ENCODE assay signal across 23 cellular contexts in the genomic region with DNA sequence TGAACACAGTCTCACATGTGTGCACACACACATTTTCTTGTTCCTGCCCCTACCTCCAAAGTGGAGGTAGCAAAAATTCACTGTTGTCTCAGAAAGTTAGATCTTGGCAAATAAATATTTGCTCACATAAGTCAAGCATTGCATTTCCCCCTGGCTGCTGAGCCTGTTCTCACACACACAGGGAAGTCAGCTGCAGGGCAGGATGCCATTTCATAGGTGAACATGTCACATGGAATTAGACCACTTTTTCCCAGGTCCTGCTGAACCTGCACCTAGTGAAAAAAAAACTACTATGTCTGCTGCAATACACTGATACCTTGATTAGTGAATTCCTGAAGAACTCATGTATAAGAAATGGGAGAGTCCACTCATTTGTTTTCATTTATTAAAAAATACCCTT. TPM values are rescaled to one million over a fixed set of nuclear protein-coding genes. Genes with fewer than 3 reads are reported as not detected.
DNase-seq lines count a peak whose midpoint lies in the region; ATAC-seq, FAIRE-seq and TF ChIP-seq lines count a peak whose summit lies in the region.
"Had no signal": no experiment of that assay in that cellular context is flagged by ENCODE, and none has a peak within 500 bp of the region (broad histone marks: within the 10 kb centered on the region; RNA-seq: fewer than 3 reads in every experiment).

No MANE protein-coding gene starts in this region.

- CTCF ChIA-PET in H1 (lab: Charles Lee; ENCODE audit: partially characterized antibody) = interaction anchor here (0.9 kb wide), 1 partner anchor 249 kb away, joined by 3 read pairs; no protein-coding TSS in a partner anchor

- H3K4me1 Mint-ChIP-seq in activated T-helper 1 cell treated with anti-CD3 and anti-CD28 coated beads, Interleukin-12 subunit alpha, Interleukin-12 subunit beta, Interleukin-2, Interleukin-4 antibody, amounts not matched to agents 30 ng/mL and 10 ng/mL and 1 ng/mL, durations not matched to agents 14 hours and 24 hours and 36 hours (ENCODE audit: low read depth) = peaks cover 16% of the 10 kb centered on the region

- DNase-seq in left ventricle myocardium inferior (no peak), right atrium auricular region (ENCODE audit: low spot score) (no peak), H1 (ENCODE audit: low read depth in 1 of 2, low spot score in 2 of 2) (no peak), mesendoderm (peak; percentile 66), NCI-H1417 treated with DMSO at 0.1 percent for 48 hours (lab: John Stamatoyannopoulos, UW) (no peak), NCI-H146 treated with DMSO at 0.1 percent for 48 hours (lab: John Stamatoyannopoulos, UW; ENCODE audit: unreplicated experiment) (no peak)
- DNase-seq in activated T-helper 1 cell treated with anti-CD3 and anti-CD28 coated beads, Interleukin-12 subunit alpha, Interleukin-12 subunit beta, Interleukin-2, Interleukin-4 antibody, amounts not matched to agents 30 ng/mL and 10 ng/mL and 1 ng/mL, durations not matched to agents 14 hours and 24 hours and 36 hours (ENCODE audit: low spot score) = no peak
- DNase-seq: ACHN; activated CD8-positive, alpha-beta T cell treated with anti-CD3 and anti-CD28 coated beads for 36 hours; activated naive CD8-positive, alpha-beta T cell treated with anti-CD3 and anti-CD28 coated beads, Interleukin-2, amount 10 ng/mL, durations not matched to agents 7 days and 5 days; activated T-cell treated with anti-CD3 and anti-CD28 coated beads, Interleukin-2, amount 50 U/mL, for 72 hours; brain microvascular endothelial cell; CD8-positive, alpha-beta T cell; glutamatergic neuron; GM23248; MM.1S; NCI-H2029; SHP77 treated with DMSO at 0.1 percent for 48 hours had no signal

- H2BK5ac ChIP-seq in H1 (ENCODE audit: low read depth, low read length) = 0 out of 2 replicates have a peak overlapping the region, but pooled peaks have one; percentile 27
- H2BK5ac ChIP-seq in mesendoderm (ENCODE audit: low read length) = peak overlapping the region; percentile 25

- POLR2A ChIA-PET in H1 (lab: Charles Lee; ENCODE audit: partially characterized antibody) = no interaction called here

- H3K56ac ChIP-seq in H1 (replicated peaks; ENCODE audit: insufficient read length, low read depth, low read length) = no peak overlapping the region
- peak overlapping the region; percentile 52 for H3K56ac ChIP-seq in mesendoderm (ENCODE audit: low read length)

- no peak for FAIRE-seq in H1 (lab: Jason Lieb, UNC)
- FAIRE-seq: GM18507 had no signal

- H4K91ac ChIP-seq in H1 (replicated peaks; ENCODE audit: insufficient read length, low read length) = peak overlapping the region; percentile 15

- H2BK20ac ChIP-seq in H1 (ENCODE audit: low read length) = no peak overlapping the region

- H3K36me3 ChIP-seq in left ventricle myocardium inferior (no peaks in the 10 kb centered on the region), right atrium auricular region (no peaks in the 10 kb centered on the region), H1 (ENCODE audit: control insufficient read depth in 2 of 4, insufficient read depth in 4 of 4, low read length in 3 of 4) (no peaks in the 10 kb centered on the region; a peak in 1 of 8 replicates), mesendoderm (ENCODE audit: control insufficient read depth, insufficient read depth, low read length) (no peaks in the 10 kb centered on the region)
- H3K36me3 ChIP-seq: brain microvascular endothelial cell, tibial artery had no signal

- H3K79me1 ChIP-seq in H1 (ENCODE audit: low read depth, low read length) (no peaks in the 10 kb centered on the region), mesendoderm (ENCODE audit: low read length) (no peaks in the 10 kb centered on the region)

- H2AFZ ChIP-seq in H1 (ENCODE audit: low read length) = no peak overlapping the region
- H2AFZ ChIP-seq: GM23248 had no signal

- H3K4me2 ChIP-seq in H1 (ENCODE audit: insufficient read depth in 1 of 2, low read depth in 2 of 2, low read length in 2 of 2) (no peak overlapping the region), mesendoderm (ENCODE audit: low read length) (no peak overlapping the region)

- H2BK15ac ChIP-seq in H1 (ENCODE audit: low read length) (no peak overlapping the region), mesendoderm (replicated peaks; ENCODE audit: low read depth) (no peak overlapping the region)

- peak overlapping the region; percentile 29 for H4K5ac ChIP-seq in H1 (ENCODE audit: insufficient read length, low read depth, low read length)
- peak overlapping the region; percentile 37 for H4K5ac ChIP-seq in mesendoderm (ENCODE audit: low read length)

- H4K20me1 ChIP-seq in H1 (replicated peaks in 1 of 2; ENCODE audit: control insufficient read depth in 1 of 2, insufficient read depth in 2 of 2, low read length in 2 of 2) = peaks cover 0 to 3% of the 10 kb centered on the region in 2 experiments

- no peak for TF ChIP-seq RAD21 in H1 (IDR thresholded peaks at IDR 0.05 in 1 of 2, conservative IDR thresholded peaks at IDR 0.05 in 1 of 2; ENCODE audit: low read depth in 2 of 2, low read length in 2 of 2)

- TF ChIP-seq EP300 in H1 (IDR thresholded peaks at IDR 0.05; ENCODE audit: borderline replicate concordance in 1 of 2, low read depth in 2 of 2, low read length in 2 of 2) = no peak

- H3K36me3 Mint-ChIP-seq in activated T-helper 1 cell treated with anti-CD3 and anti-CD28 coated beads, Interleukin-12 subunit alpha, Interleukin-12 subunit beta, Interleukin-2, Interleukin-4 antibody, amounts not matched to agents 30 ng/mL and 10 ng/mL and 1 ng/mL, durations not matched to agents 14 hours and 24 hours and 36 hours (ENCODE audit: low read depth) = no peaks in the 10 kb centered on the region
- H3K36me3 Mint-ChIP-seq: CD8-positive, alpha-beta T cell; WTC11 had no signal

- no peak for ATAC-seq in HG03039 (IDR thresholded peaks at IDR 0.05; ENCODE audit: unreplicated experiment)
- ATAC-seq: activated CD8-positive, alpha-beta T cell treated with anti-CD3 and anti-CD28 coated beads for 36 hours; activated T-cell treated with anti-CD3 and anti-CD28 coated beads, Interleukin-2, amount 50 U/mL, for 72 hours; CD8-positive, alpha-beta T cell; WTC11 had no signal

- 0 out of 2 replicates have a peak overlapping the region, but pooled peaks have one; percentile 4 for H2BK12ac ChIP-seq in H1 (ENCODE audit: low read depth, low read length)

- H3K9me3 ChIP-seq in left ventricle myocardium inferior (replicated peaks) (no peaks in the 10 kb centered on the region), right atrium auricular region (no peaks in the 10 kb centered on the region), H1 (ENCODE audit: insufficient read depth in 2 of 2, low read depth in 1 of 2, low read length in 1 of 2) (no peaks in the 10 kb centered on the region)
- H3K9me3 ChIP-seq: tibial artery had no signal

- H2BK120ac ChIP-seq in H1 (replicated peaks; ENCODE audit: low read depth, low read length) (no peak overlapping the region), mesendoderm (ENCODE audit: low read depth, low read length) (peak overlapping the region; percentile 52)

- no peak overlapping the region for H2AK5ac ChIP-seq in H1 (ENCODE audit: low read depth, low read length)
- no peak overlapping the region for H2AK5ac ChIP-seq in mesendoderm (ENCODE audit: low read length)

- H3K14ac ChIP-seq in H1 (ENCODE audit: insufficient read length) = no peak overlapping the region

- peaks cover 4% of the 10 kb centered on the region for H3K23me2 ChIP-seq in H1 (ENCODE audit: low read depth, low read length)

- peak; percentile 14 for TF ChIP-seq CTCF in left ventricle myocardium inferior (IDR thresholded peaks at IDR 0.05; ENCODE audit: borderline replicate concordance)
- peak in 1 of 2 donors; percentile 31 for TF ChIP-seq CTCF in right atrium auricular region (IDR thresholded peaks at IDR 0.05)
- no peak for TF ChIP-seq CTCF in H1 (IDR thresholded peaks at IDR 0.05; ENCODE audit: control extremely low read depth in 1 of 3, insufficient read depth in 1 of 3, low read depth in 1 of 3, low read length in 3 of 3)

- H3K79me2 ChIP-seq in H1 (ENCODE audit: control insufficient read depth in 1 of 2, insufficient read depth in 2 of 2, low read length in 2 of 2) (no peaks in the 10 kb centered on the region), mesendoderm (ENCODE audit: control insufficient read depth, insufficient read depth, low read length) (no peaks in the 10 kb centered on the region)

- H3K27me3 ChIP-seq in left ventricle myocardium inferior (ENCODE audit: low read depth) (no peaks in the 10 kb centered on the region), right atrium auricular region (no peaks in the 10 kb centered on the region), H1 (replicated peaks in 1 of 4; ENCODE audit: control insufficient read depth in 3 of 4, extremely low read depth in 1 of 4, insufficient read depth in 3 of 4, low read length in 3 of 4) (no peaks in the 10 kb centered on the region), mesendoderm (ENCODE audit: insufficient read depth, low read length, poor library complexity) (no peaks in the 10 kb centered on the region)
- H3K27me3 ChIP-seq: brain microvascular endothelial cell, tibial artery had no signal

- H3K27ac ChIP-seq in left ventricle myocardium inferior (replicated peaks) = no peak overlapping the region
- no peak overlapping the region for H3K27ac ChIP-seq in right atrium auricular region
- no peak overlapping the region for H3K27ac ChIP-seq in H1 (ENCODE audit: low read depth, low read length)
- no peak overlapping the region for H3K27ac ChIP-seq in mesendoderm (ENCODE audit: low read depth, low read length)
- H3K27ac ChIP-seq: brain microvascular endothelial cell, GM23248, tibial artery had no signal

- no peak overlapping the region for H3K27ac Mint-ChIP-seq in activated T-helper 1 cell treated with anti-CD3 and anti-CD28 coated beads, Interleukin-12 subunit alpha, Interleukin-12 subunit beta, Interleukin-2, Interleukin-4 antibody, amounts not matched to agents 30 ng/mL and 10 ng/mL and 1 ng/mL, durations not matched to agents 14 hours and 24 hours and 36 hours
- H3K27ac Mint-ChIP-seq: activated CD8-positive, alpha-beta T cell treated with anti-CD3 and anti-CD28 coated beads for 36 hours; activated naive CD8-positive, alpha-beta T cell treated with anti-CD3 and anti-CD28 coated beads, Interleukin-2, amount 10 ng/mL, durations not matched to agents 7 days and 5 days; activated T-cell treated with anti-CD3 and anti-CD28 coated beads, Interleukin-2, amount 50 U/mL, for 72 hours; CD8-positive, alpha-beta T cell; T-helper 1 cell treated with Interleukin-12 subunit alpha and Interleukin-12 subunit beta and Interleukin-4 antibody, amounts not matched to agents 30 μg/mL and 1 μg/mL, for 36 hours; WTC11 had no signal

- no peak overlapping the region for H3K4ac ChIP-seq in H1 (replicated peaks; ENCODE audit: insufficient read length, low read depth, low read length)
- H3K4ac ChIP-seq in mesendoderm (ENCODE audit: low read depth, low read length) = no peak overlapping the region

- no peak overlapping the region for H3K9ac ChIP-seq in H1 (replicated peaks in 1 of 4; ENCODE audit: extremely low read depth in 1 of 4, low read depth in 3 of 4, low read length in 3 of 4)
- H3K9ac ChIP-seq in mesendoderm (ENCODE audit: low read length) = no peak overlapping the region
- H3K9ac ChIP-seq: GM23248 had no signal

- H3K4me3 Mint-ChIP-seq in activated T-helper 1 cell treated with anti-CD3 and anti-CD28 coated beads, Interleukin-12 subunit alpha, Interleukin-12 subunit beta, Interleukin-2, Interleukin-4 antibody, amounts not matched to agents 30 ng/mL and 10 ng/mL and 1 ng/mL, durations not matched to agents 14 hours and 24 hours and 36 hours = no peak overlapping the region
- H3K4me3 Mint-ChIP-seq: activated CD8-positive, alpha-beta T cell treated with anti-CD3 and anti-CD28 coated beads for 36 hours; activated naive CD8-positive, alpha-beta T cell treated with anti-CD3 and anti-CD28 coated beads, Interleukin-2, amount 10 ng/mL, durations not matched to agents 7 days and 5 days; activated T-cell treated with anti-CD3 and anti-CD28 coated beads, Interleukin-2, amount 50 U/mL, for 72 hours; CD8-positive, alpha-beta T cell; T-helper 1 cell treated with Interleukin-12 subunit alpha and Interleukin-12 subunit beta and Interleukin-4 antibody, amounts not matched to agents 30 μg/mL and 1 μg/mL, for 36 hours; WTC11 had no signal

- no peak overlapping the region for H3K4me3 ChIP-seq in left ventricle myocardium inferior
- no peak overlapping the region for H3K4me3 ChIP-seq in right atrium auricular region
- no peak overlapping the region for H3K4me3 ChIP-seq in H1 (ENCODE audit: extremely low read depth in 1 of 4, insufficient read depth in 2 of 4, low read depth in 3 of 4, low read length in 4 of 4)
- no peak overlapping the region for H3K4me3 ChIP-seq in mesendoderm (ENCODE audit: low read length)
- H3K4me3 ChIP-seq: GM23248, tibial artery had no signal

- peaks cover 3% of the 10 kb centered on the region for H3K27me3 Mint-ChIP-seq in activated T-helper 1 cell treated with anti-CD3 and anti-CD28 coated beads, Interleukin-12 subunit alpha, Interleukin-12 subunit beta, Interleukin-2, Interleukin-4 antibody, amounts not matched to agents 30 ng/mL and 10 ng/mL and 1 ng/mL, durations not matched to agents 14 hours and 24 hours and 36 hours (ENCODE audit: insufficient read depth)
- H3K27me3 Mint-ChIP-seq: activated CD8-positive, alpha-beta T cell treated with anti-CD3 and anti-CD28 coated beads for 36 hours; activated naive CD8-positive, alpha-beta T cell treated with anti-CD3 and anti-CD28 coated beads, Interleukin-2, amount 10 ng/mL, durations not matched to agents 7 days and 5 days had no signal

- H3K4me1 ChIP-seq in left ventricle myocardium inferior (peaks cover 37% of the 10 kb centered on the region), right atrium auricular region (peaks cover 0 to 21% of the 10 kb centered on the region in 2 donors), H1 (replicated peaks in 1 of 4; ENCODE audit: control insufficient read depth in 3 of 4, insufficient read depth in 4 of 4, low read length in 3 of 4) (peaks cover 1 to 7% (median 6%) of the 10 kb centered on the region in 4 experiments; a peak in 3 of 7 replicates), mesendoderm (ENCODE audit: control insufficient read depth, low read depth, low read length) (peaks cover 15% of the 10 kb centered on the region)

- intact Hi-C loops in left ventricle myocardium inferior (cut with micrococcal nuclease) = no loop called here
- intact Hi-C loops in activated T-helper 1 cell treated with anti-CD3 and anti-CD28 coated beads, Interleukin-12 subunit alpha, Interleukin-12 subunit beta, Interleukin-2, Interleukin-4 antibody, amounts not matched to agents 30 ng/mL and 10 ng/mL and 1 ng/mL, durations not matched to agents 14 hours and 24 hours and 36 hours (cut with micrococcal nuclease) = no loop called here

- H3K23ac ChIP-seq in H1 (ENCODE audit: insufficient read length) = no peak overlapping the region
- no peak overlapping the region for H3K23ac ChIP-seq in mesendoderm (ENCODE audit: low read length)

- H3K18ac ChIP-seq in H1 (ENCODE audit: extremely low read depth, low read length) (peak overlapping the region; percentile 39; the same call in 1 of the 2 replicates), mesendoderm (ENCODE audit: low read length) (no peak overlapping the region)

- TF ChIP-seq POLR2A in H1 (IDR thresholded peaks at IDR 0.05; ENCODE audit: control extremely low read depth in 1 of 2, low read depth in 2 of 2, low read length in 2 of 2) = no peak

- peaks cover 4% of the 10 kb centered on the region for H3K9me3 Mint-ChIP-seq in activated T-helper 1 cell treated with anti-CD3 and anti-CD28 coated beads, Interleukin-12 subunit alpha, Interleukin-12 subunit beta, Interleukin-2, Interleukin-4 antibody, amounts not matched to agents 30 ng/mL and 10 ng/mL and 1 ng/mL, durations not matched to agents 14 hours and 24 hours and 36 hours
- H3K9me3 Mint-ChIP-seq: T-helper 1 cell treated with Interleukin-12 subunit alpha and Interleukin-12 subunit beta and Interleukin-4 antibody, amounts not matched to agents 30 μg/mL and 1 μg/mL, for 36 hours; WTC11 had no signal

- no peak overlapping the region for H4K8ac ChIP-seq in H1 (ENCODE audit: extremely low read depth, insufficient read depth, low read length)
- no peak overlapping the region for H4K8ac ChIP-seq in mesendoderm (ENCODE audit: low read depth, low read length)

RNA-seq across cellular contexts. Expression of a gene that starts 5.3 kb away (rescaled TPM):
- total RNA-seq in left ventricle myocardium inferior (60.4 TPM), right atrium auricular region (100 to 1,000 TPM; 109 to 117 TPM)
- total RNA-seq in H1 (2021; fragmentation: NEBNext Ultra II Directional; extraction: Animal tissue kit (Norgen Biotek cat#: 25700)) = 22.8 and 26.8 TPM in 2 replicates
- 15.4 and 20.1 TPM in 2 replicates for polyA plus RNA-seq in H1 (2011; rRNA removed)
- polyA plus RNA-seq in H1 (2011; cell fraction: cytosol; rRNA removed) = 27.0 TPM
- polyA plus RNA-seq in H1 (2011; cell fraction: nucleus; rRNA removed) = 18.9 TPM
- polyA plus RNA-seq in H1 (2012, experiment 1 of 2) = 19.9 to 25.9 TPM (median 21.2 TPM) in 4 replicates
- 3.2 TPM for polyA plus RNA-seq in H1 (2012, experiment 2 of 2)
- 30.2 TPM for polyA plus RNA-seq in H1 (2013, experiment 1 of 2)
- polyA plus RNA-seq in H1 (2013, experiment 2 of 2) = 34.2 TPM
- 16.9 and 20.2 TPM in 2 replicates for polyA minus RNA-seq in H1 (2011; rRNA and poly(A)+ RNA removed)
- polyA minus RNA-seq in H1 (2011; cell fraction: cytosol; rRNA and poly(A)+ RNA removed) = 19.7 TPM
- 41.8 TPM for polyA minus RNA-seq in H1 (2011; cell fraction: nucleus; rRNA and poly(A)+ RNA removed)
- polyA plus RNA-seq in mesendoderm (2013, experiment 1 of 2) = 31.6 TPM
- polyA plus RNA-seq in mesendoderm (2013, experiment 2 of 2) = 32.3 TPM
- total RNA-seq in activated T-helper 1 cell treated with anti-CD3 and anti-CD28 coated beads, Interleukin-12 subunit alpha, Interleukin-12 subunit beta, Interleukin-2, Interleukin-4 antibody, amounts not matched to agents 30 ng/mL and 10 ng/mL and 1 ng/mL, durations not matched to agents 14 hours and 24 hours and 36 hours = 177 and 178 TPM in 2 replicates
